In genomic region chr20:33986560-33987216, GRCh38 we compare ENCODE assay signal across 3 cellular contexts.
TF ChIP-seq lines count a peak whose summit lies in the region.

No MANE protein-coding gene starts in this region.

TF ChIP-seq in liver, 16 proteins besides CTCF, POLR2A, EP300 and RAD21:
- TF ChIP-seq HNF4A (conservative IDR thresholded peaks at IDR 0.05) (peak in 1 of 2 donors; percentile 40), FOXA2 (IDR thresholded peaks at IDR 0.05) (no peak), ATF3 (IDR thresholded peaks at IDR 0.05) (no peak), MAX (IDR thresholded peaks at IDR 0.05) (no peak), NR2F2 (IDR thresholded peaks at IDR 0.05) (no peak), TAF1 (conservative IDR thresholded peaks at IDR 0.05) (no peak), JUND (IDR thresholded peaks at IDR 0.05) (no peak), SP1 (IDR thresholded peaks at IDR 0.05) (peak; percentile 51), RXRA (IDR thresholded peaks at IDR 0.05) (peak; percentile 58 to 72), HNF4G (IDR thresholded peaks at IDR 0.05) (no peak), YY1 (IDR thresholded peaks at IDR 0.05) (no peak), FOXA1 (IDR thresholded peaks at IDR 0.05) (no peak), EGR1 (IDR thresholded peaks at IDR 0.05; ENCODE audit: low read depth in 2 of 2) (no peak), ZBTB33 (IDR thresholded peaks at IDR 0.05) (no peak), REST (IDR thresholded peaks at IDR 0.05) (no peak), GABPA (IDR thresholded peaks at IDR 0.05 in 1 of 2, conservative IDR thresholded peaks at IDR 0.05 in 1 of 2) (no peak)

TF ChIP-seq in HepG2, 621 proteins besides CTCF, POLR2A, EP300 and RAD21:
- TF ChIP-seq MIXL1 (CRISPR knock-in tag; IDR thresholded peaks at IDR 0.05): no peak
- no peak for TF ChIP-seq ZNF317 (CRISPR knock-in tag; IDR thresholded peaks at IDR 0.05)
- no peak for TF ChIP-seq ZNF558 (CRISPR knock-in tag; IDR thresholded peaks at IDR 0.05; ENCODE audit: borderline replicate concordance)
- TF ChIP-seq KMT2B (CRISPR knock-in tag; IDR thresholded peaks at IDR 0.05): no peak
- TF ChIP-seq LCORL (IDR thresholded peaks at IDR 0.05): no peak
- TF ChIP-seq LCORL (CRISPR knock-in tag; IDR thresholded peaks at IDR 0.05): no peak
- TF ChIP-seq ZNF710 (CRISPR knock-in tag; IDR thresholded peaks at IDR 0.05; ENCODE audit: borderline replicate concordance): no peak
- no peak for TF ChIP-seq ESRRA (CRISPR knock-in tag; IDR thresholded peaks at IDR 0.05; ENCODE audit: low read depth)
- TF ChIP-seq CENPBD1 (CRISPR knock-in tag; IDR thresholded peaks at IDR 0.05; ENCODE audit: borderline replicate concordance, low read depth): no peak

TF ChIP-seq in K562, 482 proteins besides CTCF, POLR2A, EP300 and RAD21:
- TF ChIP-seq NFYB (IDR thresholded peaks at IDR 0.05; ENCODE audit: extremely low read depth, insufficient read length) (peak; percentile 15), FOXO4 (CRISPR knock-in tag; IDR thresholded peaks at IDR 0.05) (no peak)
